ENCODE assay signal across 11 cellular contexts in genomic region chr18:54777118-54777791, GRCh38. TPM values are rescaled to one million over a fixed set of nuclear protein-coding genes. Genes with fewer than 3 reads are reported as not detected.
DNase-seq lines count a peak whose midpoint lies in the region; ATAC-seq, FAIRE-seq and TF ChIP-seq lines count a peak whose summit lies in the region.
"Had no signal": no experiment of that assay in that cellular context is flagged by ENCODE, and none has a peak within 500 bp of the region (broad histone marks: within the 10 kb centered on the region; RNA-seq: fewer than 3 reads in every experiment).

No MANE protein-coding gene starts in this region.

- H3K4me1 ChIP-seq in SJSA1 (replicated peaks) (peaks cover 39% of the 10 kb centered on the region), osteoblast (ENCODE audit: insufficient read depth, low read length) (peaks cover 37% of the 10 kb centered on the region), kidney (ENCODE audit: control insufficient read depth in 1 of 2, insufficient read depth in 1 of 2, low read depth in 1 of 2, low read length in 2 of 2) (peaks cover 0 to 5% of the 10 kb centered on the region in 2 donors)
- H3K4me1 ChIP-seq in naive thymus-derived CD4-positive, alpha-beta T cell (ENCODE audit: control insufficient read depth in 2 of 2, insufficient read depth in 2 of 2, low read length in 2 of 2): no peaks in the 10 kb centered on the region
- H3K4me1 ChIP-seq: tibial artery had no signal

- TF ChIP-seq CTCF in osteoblast (IDR thresholded peaks at IDR 0.05; ENCODE audit: extremely low read depth, low read depth, low read length): no peak
- TF ChIP-seq CTCF in GM13977 (IDR thresholded peaks at IDR 0.05; ENCODE audit: extremely low read depth, insufficient read depth, missing control alignments): no peak
- no peak for TF ChIP-seq CTCF in type B pancreatic cell (conservative IDR thresholded peaks at IDR 0.05)
- TF ChIP-seq CTCF in kidney (IDR thresholded peaks at IDR 0.05; ENCODE audit: borderline replicate concordance, extremely low read depth, insufficient read depth): no peak

- in situ Hi-C loops in GM13977 (cut with MboI; ENCODE audit: low pct_unique_long_range_greater_than_20kb, low sequenced_read_pairs, unreplicated experiment): no loop called here

- no peaks in the 10 kb centered on the region for H3K79me2 ChIP-seq in osteoblast (ENCODE audit: insufficient read depth, low read length)

- peaks cover 19% of the 10 kb centered on the region for H3K4me1 Mint-ChIP-seq in type B pancreatic cell (ENCODE audit: unreplicated experiment)
- H3K4me1 Mint-ChIP-seq in naive thymus-derived CD4-positive, alpha-beta T cell: peaks cover 0 to 15% (median 0%) of the 10 kb centered on the region in 7 donors

- H3K9me3 Mint-ChIP-seq in type B pancreatic cell: peaks cover 4% of the 10 kb centered on the region
- H3K9me3 Mint-ChIP-seq in naive thymus-derived CD4-positive, alpha-beta T cell: peaks cover 0 to 2% (median 0%) of the 10 kb centered on the region in 11 donors
- H3K9me3 Mint-ChIP-seq: endodermal cell had no signal

- no peaks in the 10 kb centered on the region for H3K27me3 Mint-ChIP-seq in type B pancreatic cell
- H3K27me3 Mint-ChIP-seq in naive thymus-derived CD4-positive, alpha-beta T cell: peaks cover 0 to 3% (median 0%) of the 10 kb centered on the region in 5 donors

- H3K9ac ChIP-seq in kidney (ENCODE audit: low read length in 2 of 2): no peak overlapping the region

- no peaks in the 10 kb centered on the region for H4K20me1 ChIP-seq in osteoblast (ENCODE audit: insufficient read depth, low read length)

- no peaks in the 10 kb centered on the region for H3K36me3 Mint-ChIP-seq in type B pancreatic cell
- H3K36me3 Mint-ChIP-seq in naive thymus-derived CD4-positive, alpha-beta T cell: peaks cover 0 to 4% (median 0%) of the 10 kb centered on the region in 5 donors

- H3K9me3 ChIP-seq in SJSA1 (replicated peaks): no peaks in the 10 kb centered on the region
- no peaks in the 10 kb centered on the region for H3K9me3 ChIP-seq in osteoblast (ENCODE audit: low read depth, low read length)
- H3K9me3 ChIP-seq in naive thymus-derived CD4-positive, alpha-beta T cell (ENCODE audit: control insufficient read depth in 2 of 3, low read length in 3 of 3): no peaks in the 10 kb centered on the region
- H3K9me3 ChIP-seq in kidney (ENCODE audit: control insufficient read depth in 1 of 2, low read length in 2 of 2): no peaks in the 10 kb centered on the region
- H3K9me3 ChIP-seq: tibial artery had no signal

- no peaks in the 10 kb centered on the region for H3K36me3 ChIP-seq in SJSA1
- no peaks in the 10 kb centered on the region for H3K36me3 ChIP-seq in osteoblast (ENCODE audit: insufficient read depth, low read length)
- H3K36me3 ChIP-seq in naive thymus-derived CD4-positive, alpha-beta T cell (ENCODE audit: control insufficient read depth in 2 of 3, insufficient read depth in 3 of 3, low read length in 3 of 3): no peaks in the 10 kb centered on the region
- H3K36me3 ChIP-seq in kidney (ENCODE audit: control insufficient read depth in 1 of 2, insufficient read depth in 2 of 2, low read length in 2 of 2): no peaks in the 10 kb centered on the region
- H3K36me3 ChIP-seq: tibial artery had no signal

- intact Hi-C loops in naive thymus-derived CD4-positive, alpha-beta T cell (cut with micrococcal nuclease): loop anchor here in 1 of 2 donors (2.0 kb wide), 1 partner anchor 30 kb away; no protein-coding TSS in a partner anchor
- intact Hi-C loops in kidney (cut with DNase I): no loop called here

- CTCF ChIA-PET in naive thymus-derived CD4-positive, alpha-beta T cell (lab: Charles Lee): no interaction called here

- H3K4me3 ChIP-seq in SJSA1: no peak overlapping the region
- no peak overlapping the region for H3K4me3 ChIP-seq in osteoblast (ENCODE audit: insufficient read depth, low read length)
- H3K4me3 ChIP-seq in naive thymus-derived CD4-positive, alpha-beta T cell (ENCODE audit: low read length): no peak overlapping the region
- no peak overlapping the region for H3K4me3 ChIP-seq in kidney (ENCODE audit: low read length in 2 of 2)
- H3K4me3 ChIP-seq: tibial artery had no signal

- H3K27ac ChIP-seq in SJSA1 (peak overlapping the region; percentile 96), osteoblast (ENCODE audit: low read depth, low read length) (peak overlapping the region; percentile 100), kidney (ENCODE audit: low read depth in 2 of 2, low read length in 2 of 2) (no peak overlapping the region)
- H3K27ac ChIP-seq in naive thymus-derived CD4-positive, alpha-beta T cell (ENCODE audit: low read depth, low read length): no peak overlapping the region
- H3K27ac ChIP-seq: tibial artery had no signal

- FAIRE-seq in kidney (lab: Jason Lieb, UNC): no peak

- H3K27ac Mint-ChIP-seq in type B pancreatic cell: no peak overlapping the region
- no peak overlapping the region for H3K27ac Mint-ChIP-seq in naive thymus-derived CD4-positive, alpha-beta T cell
- H3K27ac Mint-ChIP-seq: endodermal cell had no signal

- H3K27me3 ChIP-seq in SJSA1 (replicated peaks) (no peaks in the 10 kb centered on the region), osteoblast (ENCODE audit: insufficient read depth, low read length) (no peaks in the 10 kb centered on the region)
- H3K27me3 ChIP-seq in naive thymus-derived CD4-positive, alpha-beta T cell (ENCODE audit: control insufficient read depth in 2 of 2, insufficient read depth in 2 of 2, low read length in 2 of 2): no peaks in the 10 kb centered on the region
- H3K27me3 ChIP-seq: tibial artery had no signal

- POLR2A ChIA-PET in naive thymus-derived CD4-positive, alpha-beta T cell (lab: Charles Lee): no interaction called here

- H3K4me2 ChIP-seq in osteoblast (ENCODE audit: insufficient read depth, low read length): no peak overlapping the region

- peak in 1 of 2 experiments; percentile 7 for DNase-seq in SJSA1 (ENCODE audit: low read depth in 1 of 2, low spot score in 2 of 2)
- DNase-seq in osteoblast (ENCODE audit: insufficient read length, low spot score, missing footprints): no peak
- no peak for DNase-seq in GM13977 (ENCODE audit: low spot score)
- DNase-seq in type B pancreatic cell (ENCODE audit: extremely low spot score, unreplicated experiment): no peak
- DNase-seq in naive thymus-derived CD4-positive, alpha-beta T cell: no peak
- DNase-seq in kidney: no peak
- DNase-seq: endodermal cell, NCI-H748 treated with DMSO at 0.1 percent for 48 hours, tibial artery had no signal

- H3K4me3 Mint-ChIP-seq in type B pancreatic cell: no peak overlapping the region
- no peak overlapping the region for H3K4me3 Mint-ChIP-seq in naive thymus-derived CD4-positive, alpha-beta T cell
- H3K4me3 Mint-ChIP-seq: endodermal cell had no signal

- ATAC-seq in GM18867 (IDR thresholded peaks at IDR 0.05; ENCODE audit: unreplicated experiment) (peak; percentile 50), HG02678 (IDR thresholded peaks at IDR 0.05; ENCODE audit: unreplicated experiment) (peak; percentile 53)
- ATAC-seq in naive thymus-derived CD4-positive, alpha-beta T cell: no peak

- H2AFZ ChIP-seq in osteoblast (ENCODE audit: low read length): no peak overlapping the region

RNA-seq across cellular contexts. Expression of gene RAB27B, which starts 51.0 kb away (rescaled TPM):
- total RNA-seq in SJSA1 (2014; rRNA removed; shearing (Covaris generic)): 0.88 and 1.1 TPM in 2 replicates
- 55.7 and 99.0 TPM in 2 replicates for total RNA-seq in osteoblast
- 9.3 and 9.4 TPM in 2 replicates for total RNA-seq in type B pancreatic cell (ENCODE audit: low replicate concordance)
- 1 to 10 TPM; 1.3 to 6.4 (median 1.6) TPM for total RNA-seq in naive thymus-derived CD4-positive, alpha-beta T cell
- polyA plus RNA-seq in naive thymus-derived CD4-positive, alpha-beta T cell: 1 to 10 TPM in 1 of 2 donors, under 1 TPM in 1; 0.77 to 1.3 TPM
- total RNA-seq in kidney: 4.1 TPM
- polyA plus RNA-seq in kidney (ENCODE audit: insufficient read depth, low read depth, low replicate concordance): 0.32 TPM

Comparison
In these comparisons a context has a peak if more than half of its experiments do, and no peak if none do; other contexts are left out.
1. H3K27ac ChIP-seq: peak in SJSA1 (single experiment) and osteoblast (single experiment); none in naive thymus-derived CD4-positive, alpha-beta T cell (single experiment) and kidney (0 of 2).